In the genomic region with DNA sequence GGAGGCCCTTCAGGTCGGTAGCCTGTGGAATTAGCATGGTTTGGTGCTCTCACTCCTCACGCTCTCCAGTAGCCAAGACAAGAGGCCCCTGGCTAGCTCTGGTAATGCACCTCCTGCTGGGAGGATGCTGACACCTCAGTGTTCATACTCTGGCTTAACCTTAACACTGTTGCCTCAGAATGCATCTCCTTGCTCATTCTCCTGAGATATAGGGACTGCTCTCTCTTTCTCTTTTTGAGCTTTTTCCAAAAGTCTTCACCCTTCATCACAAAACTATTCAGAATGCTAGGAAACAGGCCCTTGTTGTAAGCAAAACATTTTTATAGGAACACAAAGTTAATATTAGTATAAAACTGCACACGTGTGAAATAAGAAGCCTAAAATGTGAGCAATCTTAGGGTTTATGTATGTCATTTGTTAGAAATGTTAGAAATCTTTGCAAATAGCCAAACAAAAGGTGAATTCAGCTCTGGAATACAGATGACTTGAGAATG, we compare ENCODE assay signal across 15 cellular contexts. TPM values are rescaled to one million over a fixed set of nuclear protein-coding genes. Genes with fewer than 3 reads are reported as not detected.
DNase-seq lines count a peak whose midpoint lies in the region; ATAC-seq, FAIRE-seq and TF ChIP-seq lines count a peak whose summit lies in the region.
"Had no signal": no experiment of that assay in that cellular context is flagged by ENCODE, and none has a peak within 500 bp of the region (broad histone marks: within the 10 kb centered on the region; RNA-seq: fewer than 3 reads in every experiment).

No MANE protein-coding gene starts in this region.

- no peaks in the 10 kb centered on the region for H3K9me3 ChIP-seq in K562 (replicated peaks; ENCODE audit: control insufficient read depth, insufficient read depth, low read depth, low read length)
- H3K9me3 ChIP-seq in mucosa of descending colon, result no peaks in the 10 kb centered on the region
- H3K9me3 ChIP-seq: SJCRH30 had no signal

- no peaks in the 10 kb centered on the region for H3K79me2 ChIP-seq in K562 (ENCODE audit: control insufficient read depth, insufficient read depth, low read length)

- FAIRE-seq in H54 (lab: Jason Lieb, UNC) (peak; percentile 53), K562 (lab: Jason Lieb, UNC) (peak; percentile 73)
- FAIRE-seq: GM18507 had no signal

- no peaks in the 10 kb centered on the region for H4K20me1 ChIP-seq in K562 (replicated peaks; ENCODE audit: control insufficient read depth, insufficient read depth, low read length)

- no peaks in the 10 kb centered on the region for H3K9me1 ChIP-seq in K562 (ENCODE audit: control insufficient read depth, insufficient read depth, low read length)

- TF ChIP-seq POLR2A in H54 (IDR thresholded peaks at IDR 0.05; ENCODE audit: low read depth, low read length) (no peak), K562 (conservative IDR thresholded peaks at IDR 0.05) (no peak)

- WGBS in K562 (ENCODE audit: insufficient coverage, low coverage, missing lambda C conversion rate), result 58% methylated on average over 3 of the region's 3 CpGs

- no peak overlapping the region for H3K4me3 ChIP-seq in K562
- H3K4me3 ChIP-seq in mucosa of descending colon, result no peak overlapping the region
- H3K4me3 ChIP-seq: SJCRH30 had no signal

- DNase-seq in AG08396 (ENCODE audit: low spot score) (peak; percentile 68), H54 (ENCODE audit: insufficient read length, low spot score) (no peak), K562 (ENCODE audit: extremely low read depth in 1 of 4, low spot score in 3 of 4) (peak in 2 of 4 experiments; percentile 38 to 60), mucosa of descending colon (no peak)
- DNase-seq in stimulated activated naive CD4-positive, alpha-beta T cell (lab: John Stamatoyannopoulos, UW), result no peak
- DNase-seq: activated CD4-positive, alpha-beta T cell treated with anti-CD3 and anti-CD28 coated beads for 4 hours; activated naive CD4-positive, alpha-beta T cell treated with anti-CD3 and anti-CD28 coated beads for 36 hours; KG1; NCI-H510A; SJCRH30; stimulated activated CD4-positive, alpha-beta T cell treated with anti-CD3 and anti-CD28 coated beads, Interleukin-12 subunit alpha, Interleukin-12 subunit beta, amount 100 ng/mL, for 4 hours had no signal

- BruUV-seq in K562 (replicated peaks; lab: Mats Ljungman, UMichigan), result no TSS peak

- no peak overlapping the region for H3K9ac ChIP-seq in K562 (ENCODE audit: insufficient read depth in 1 of 2, low read depth in 2 of 2, low read length in 2 of 2)

- H3K4me2 ChIP-seq in K562 (ENCODE audit: insufficient read depth, low read length), result no peak overlapping the region

- no peak for TF ChIP-seq EP300 in K562 (IDR thresholded peaks at IDR 0.05; ENCODE audit: low read length)

- H3K4me1 ChIP-seq in K562 (replicated peaks in 1 of 2; ENCODE audit: control insufficient read depth in 2 of 2, insufficient read depth in 2 of 2, low read length in 2 of 2) (peaks cover 10 to 17% of the 10 kb centered on the region in 2 experiments; a peak in 3 of 5 replicates), mucosa of descending colon (ENCODE audit: low read depth) (no peaks in the 10 kb centered on the region)
- H3K4me1 ChIP-seq: SJCRH30 had no signal

- peak; percentile 23 to 44 (median 31); a peak in 4 of 6 replicates for TF ChIP-seq CTCF in K562 (IDR thresholded peaks at IDR 0.05 in 2 of 3, conservative IDR thresholded peaks at IDR 0.05 in 1 of 3; ENCODE audit: insufficient read depth in 2 of 3, low read depth in 1 of 3, low read length in 3 of 3)
- no peak for TF ChIP-seq CTCF in mucosa of descending colon (IDR thresholded peaks at IDR 0.05)

- no peak overlapping the region for H3K27ac ChIP-seq in K562 (ENCODE audit: extremely low read depth, low read depth, low read length)
- H3K27ac ChIP-seq: SJCRH30 had no signal

- in situ Hi-C loops in K562 (cut with MboI), result no loop called here

- no peaks in the 10 kb centered on the region for H3K36me3 ChIP-seq in K562 (ENCODE audit: control insufficient read depth, insufficient read depth, low read length)
- H3K36me3 ChIP-seq in mucosa of descending colon (ENCODE audit: low read depth), result no peaks in the 10 kb centered on the region
- H3K36me3 ChIP-seq: SJCRH30 had no signal

- intact Hi-C loops in K562 (cut with micrococcal nuclease) (no loop called here), mucosa of descending colon (cut with DNase I, micrococcal nuclease) (no loop called here)

- H3K27me3 ChIP-seq in K562 (ENCODE audit: control insufficient read depth in 2 of 2, insufficient read depth in 2 of 2, low read length in 2 of 2), result no peaks in the 10 kb centered on the region
- H3K27me3 ChIP-seq: SJCRH30 had no signal

- peak in 1 of 2 experiments; percentile 20; a peak in 1 of 4 replicates for TF ChIP-seq RAD21 in K562 (CRISPR knock-in tag; conservative IDR thresholded peaks at IDR 0.05 in 1 of 2, IDR thresholded peaks at IDR 0.05 in 1 of 2)

- H2AFZ ChIP-seq in K562 (ENCODE audit: low read depth, low read length), result peak overlapping the region; percentile 57; the same call in 1 of the 2 replicates

- POLR2A ChIA-PET in K562 (lab: Yijun Ruan, JAX), result interaction anchor here (1.9 kb wide), 1 partner anchor 17 kb away, joined by 6 read pairs; no protein-coding TSS in a partner anchor

- ATAC-seq in K562 (peak; percentile 88), mucosa of descending colon (peak; percentile 26), HG02571 (IDR thresholded peaks at IDR 0.05; ENCODE audit: unreplicated experiment) (no peak), GM21723 (IDR thresholded peaks at IDR 0.05; ENCODE audit: unreplicated experiment) (no peak), HG03095 (IDR thresholded peaks at IDR 0.05; ENCODE audit: unreplicated experiment) (no peak)

- CTCF ChIA-PET in K562 (lab: Yijun Ruan, JAX; ENCODE audit: low intra/inter-chr PET ratio), result no interaction called here

TF ChIP-seq in K562, 482 proteins besides CTCF, POLR2A, EP300 and RAD21 (continues in another document):
- TF ChIP-seq POLR3A (IDR thresholded peaks at IDR 0.05; ENCODE audit: borderline replicate concordance, extremely low read depth, insufficient read depth, insufficient read length) (no peak), MYC (IDR thresholded peaks at IDR 0.05; ENCODE audit: low read depth, low read length) (no peak), MYC (CRISPR knock-in tag; IDR thresholded peaks at IDR 0.05; ENCODE audit: borderline replicate concordance, low read depth) (no peak), KDM2B (CRISPR knock-in tag; IDR thresholded peaks at IDR 0.05) (no peak), MCM7 (IDR thresholded peaks at IDR 0.05) (no peak), ZNF184 (CRISPR knock-in tag; IDR thresholded peaks at IDR 0.05) (no peak), NR2C1 (IDR thresholded peaks at IDR 0.05) (no peak), NR2C1 (tag; IDR thresholded peaks at IDR 0.05) (no peak), CTBP1 (IDR thresholded peaks at IDR 0.05; ENCODE audit: borderline replicate concordance) (no peak), NCOA4 (IDR thresholded peaks at IDR 0.05; ENCODE audit: partially characterized antibody) (no peak)

RNA-seq across cellular contexts. Expression of a gene that starts 17.3 kb away (rescaled TPM):
- total RNA-seq in K562 (2011; cell fraction: chromatin; rRNA removed; ENCODE audit: low replicate concordance), result 4.3 and 7.6 TPM in 2 replicates
- 7.0 and 8.0 TPM in 2 replicates for total RNA-seq in K562 (2011; cell fraction: nucleolus; rRNA removed)
- 8.5 and 8.9 TPM in 2 replicates for total RNA-seq in K562 (2011; cell fraction: nucleoplasm; rRNA removed)
- total RNA-seq in K562 (2014; rRNA removed) (8.3 and 10.2 TPM in 2 replicates), K562 (2014; rRNA removed; fragmentation: Illumina TruSeq; extraction: Trizol) (4.3 and 5.8 TPM in 2 replicates), K562 (2015; rRNA removed; fragmentation: Illumina TruSeq; extraction: Trizol) (5.2 and 5.7 TPM in 2 replicates), K562 (2021) (11.3 and 13.2 TPM in 2 replicates), mucosa of descending colon (100 to 1,000 TPM in 2 of 3 donors, 10 to 100 TPM in 1; 58.0 to 152 (median 117) TPM)
- polyA plus RNA-seq in K562 (2011; rRNA removed) (3.4 and 3.5 TPM in 2 replicates), K562 (2014; fragmentation: Illumina TruSeq; extraction: Trizol) (7.1 and 8.7 TPM in 2 replicates), K562 (2014; fragmentation: Nextera tagmentation; extraction: Ambion mirVana) (under 1 TPM; 0.62 to 0.98 TPM), K562 (2014; rRNA removed) (3.9 and 10.6 TPM in 2 replicates)
- 4.0 and 6.5 TPM in 2 replicates for polyA plus RNA-seq in K562 (2011; cell fraction: cytosol; rRNA removed)
- polyA plus RNA-seq in K562 (2011; cell fraction: nucleus; rRNA removed), result 9.3 and 9.5 TPM in 2 replicates
- polyA plus RNA-seq in K562 (2012), result 9.5 and 12.2 TPM in 2 replicates
- polyA minus RNA-seq in K562 (2011; rRNA and poly(A)+ RNA removed), result 1.7 and 2.3 TPM in 2 replicates
- 2.2 and 2.7 TPM in 2 replicates for polyA minus RNA-seq in K562 (2011; cell fraction: cytosol; rRNA and poly(A)+ RNA removed)
- polyA minus RNA-seq in K562 (2011; cell fraction: nucleus; rRNA and poly(A)+ RNA removed), result 2.3 and 4.4 TPM in 2 replicates

RNA-seq across cellular contexts. Expression of a gene that starts 55.9 kb away (rescaled TPM):
- 60.6 and 93.7 TPM in 2 replicates for total RNA-seq in K562 (2011; cell fraction: chromatin; rRNA removed; ENCODE audit: low replicate concordance)
- 51.7 and 62.2 TPM in 2 replicates for total RNA-seq in K562 (2011; cell fraction: nucleolus; rRNA removed)
- total RNA-seq in K562 (2011; cell fraction: nucleoplasm; rRNA removed), result 58.4 and 67.3 TPM in 2 replicates
- total RNA-seq in K562 (2014; rRNA removed), result 11.2 and 12.8 TPM in 2 replicates
- total RNA-seq in K562 (2014; rRNA removed; fragmentation: Illumina TruSeq; extraction: Trizol), result 12.8 and 14.7 TPM in 2 replicates
- 10.7 and 11.7 TPM in 2 replicates for total RNA-seq in K562 (2015; rRNA removed; fragmentation: Illumina TruSeq; extraction: Trizol)
- total RNA-seq in K562 (2021), result 14.2 and 17.4 TPM in 2 replicates
- 18.2 and 19.2 TPM in 2 replicates for polyA plus RNA-seq in K562 (2011; rRNA removed)
- 10.3 and 11.9 TPM in 2 replicates for polyA plus RNA-seq in K562 (2011; cell fraction: cytosol; rRNA removed)
- 50.1 and 55.3 TPM in 2 replicates for polyA plus RNA-seq in K562 (2011; cell fraction: nucleus; rRNA removed)
- 10.9 and 18.8 TPM in 2 replicates for polyA plus RNA-seq in K562 (2012)
- 11.0 and 12.8 TPM in 2 replicates for polyA plus RNA-seq in K562 (2014; fragmentation: Illumina TruSeq; extraction: Trizol)
- polyA plus RNA-seq in K562 (2014; fragmentation: Nextera tagmentation; extraction: Ambion mirVana), result 10 to 100 TPM; 13.3 to 13.4 TPM
- polyA plus RNA-seq in K562 (2014; rRNA removed), result 12.8 and 19.5 TPM in 2 replicates
- polyA minus RNA-seq in K562 (2011; rRNA and poly(A)+ RNA removed), result 14.8 and 16.9 TPM in 2 replicates
- polyA minus RNA-seq in K562 (2011; cell fraction: cytosol; rRNA and poly(A)+ RNA removed), result 6.4 and 6.9 TPM in 2 replicates
- 17.6 and 27.8 TPM in 2 replicates for polyA minus RNA-seq in K562 (2011; cell fraction: nucleus; rRNA and poly(A)+ RNA removed)
- total RNA-seq in mucosa of descending colon, result 100 to 1,000 TPM in 1 of 3 donors, 10 to 100 TPM in 2; 56.7 to 103 (median 68.8) TPM

Comparison
In these comparisons a context has a peak if more than half of its experiments do, and no peak if none do; other contexts are left out.
1. ATAC-seq: peak in K562 (single experiment) and mucosa of descending colon (single experiment); none in HG02571 (single experiment), GM21723 (single experiment) and HG03095 (single experiment).
2. RNA of a gene that starts 17.3 kb away (total RNA-seq): 58.0 to 152 TPM in mucosa of descending colon; 4.3 to 13.2 TPM in K562; every median in the first group is over 4 times any median in the second.